Comparison of ENCODE assay signal across 8 cellular contexts in the genomic region with DNA sequence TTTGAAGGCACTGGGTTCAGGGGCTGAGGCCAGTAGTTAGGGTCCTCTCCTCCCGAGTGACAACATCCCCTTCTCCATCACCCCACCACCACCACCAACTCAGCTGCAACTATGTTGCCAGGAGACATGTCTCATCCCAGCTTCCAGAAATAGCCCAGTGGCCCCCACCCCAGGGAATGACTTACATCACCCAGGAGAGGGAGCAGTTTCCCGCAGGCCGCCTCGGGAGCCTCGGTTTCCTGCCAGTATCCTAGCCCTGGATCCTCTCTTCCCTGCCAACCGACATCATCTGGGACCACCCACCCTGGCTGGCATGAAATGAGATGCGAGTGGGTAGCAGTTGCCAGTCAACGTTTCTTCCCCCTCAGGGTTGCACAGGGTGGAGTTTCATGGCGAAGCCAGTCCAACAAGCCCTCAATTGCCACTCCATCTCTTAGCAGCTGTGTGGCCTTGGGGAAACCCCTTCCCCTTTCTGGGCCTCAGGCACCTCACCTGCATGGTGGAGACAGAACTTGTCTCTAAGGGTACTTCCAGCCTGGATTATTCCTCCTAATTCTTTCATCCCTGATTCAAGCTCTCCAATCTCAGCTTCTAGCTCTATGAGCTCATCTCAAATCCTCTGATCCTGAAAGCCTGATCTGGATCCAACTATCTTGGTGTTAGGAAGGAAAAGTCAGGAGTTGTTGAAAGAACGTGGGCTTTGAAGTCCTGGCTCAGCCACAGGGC. TPM values are rescaled to one million over a fixed set of nuclear protein-coding genes. Genes with fewer than 3 reads are reported as not detected.
DNase-seq lines count a peak whose midpoint lies in the region; ATAC-seq and TF ChIP-seq lines count a peak whose summit lies in the region.

No MANE protein-coding gene starts in this region.

- TF ChIP-seq EP300 in Ishikawa (IDR thresholded peaks at IDR 0.05; ENCODE audit: borderline replicate concordance), result no peak

- H3K36me3 Mint-ChIP-seq in CD4-positive, alpha-beta T cell (ENCODE audit: low read depth), result peaks cover 7% of the 10 kb centered on the region
- peaks cover 3% of the 10 kb centered on the region for H3K36me3 Mint-ChIP-seq in activated naive CD8-positive, alpha-beta T cell treated with anti-CD3 and anti-CD28 coated beads, Interleukin-2, amount 10 ng/mL, durations not matched to agents 7 days and 5 days

- no peak for ATAC-seq in CD4-positive, alpha-beta T cell (ENCODE audit: poor library complexity)
- ATAC-seq in activated naive CD8-positive, alpha-beta T cell treated with anti-CD3 and anti-CD28 coated beads, Interleukin-2, amount 10 ng/mL, durations not matched to agents 7 days and 5 days (ENCODE audit: low read depth), result no peak
- no peak for ATAC-seq in left cardiac atrium
- peak in 3 of 4 donors; percentile 8 to 30 (median 15) for ATAC-seq in psoas muscle
- ATAC-seq in HG03025 (IDR thresholded peaks at IDR 0.05; ENCODE audit: low FRiP score, unreplicated experiment), result no peak
- no peak for ATAC-seq in GM21447 (IDR thresholded peaks at IDR 0.05; ENCODE audit: unreplicated experiment)

- intact Hi-C loops in CD4-positive, alpha-beta T cell (cut with DNase I, micrococcal nuclease), result no loop called here
- intact Hi-C loops in left cardiac atrium (cut with DNase I) (loop anchor here in 1 of 2 donors (5.0 kb wide), 1 partner anchor 46 kb away; no protein-coding TSS in a partner anchor), psoas muscle (cut with DNase I) (loop anchor here (2.0 to 5.0 kb wide), 4 partner anchors 32 to 76 kb away; no protein-coding TSS in a partner anchor)

- no peak for DNase-seq in CD4-positive, alpha-beta T cell
- no peak for DNase-seq in activated naive CD8-positive, alpha-beta T cell treated with anti-CD3 and anti-CD28 coated beads, Interleukin-2, amount 10 ng/mL, durations not matched to agents 7 days and 5 days
- DNase-seq in left cardiac atrium (peak; percentile 85), psoas muscle (peak; percentile 81 to 87), NCI-H1436 treated with DMSO at 0.1 percent for 48 hours (lab: John Stamatoyannopoulos, UW) (no peak)

- POLR2A ChIA-PET in CD4-positive, alpha-beta T cell (lab: Charles Lee), result interaction anchor here (0.7 to 1.4 kb wide), 4 partner anchors 22 to 56 kb away, joined by 3 to 5 read pairs (median 3); partner anchors contain the start of genes PAFAH1B3 and PRR19
- POLR2A ChIA-PET in activated naive CD8-positive, alpha-beta T cell treated with anti-CD3 and anti-CD28 coated beads, Interleukin-2, amount 10 ng/mL, durations not matched to agents 7 days and 5 days (lab: Charles Lee), result interaction anchor here (6.2 to 6.9 kb wide), 3 partner anchors 24 to 46 kb away, joined by 32 to 73 read pairs (median 63); partner anchors contain the start of gene CIC

- H3K9me3 Mint-ChIP-seq in CD4-positive, alpha-beta T cell, result no peaks in the 10 kb centered on the region
- no peaks in the 10 kb centered on the region for H3K9me3 Mint-ChIP-seq in activated naive CD8-positive, alpha-beta T cell treated with anti-CD3 and anti-CD28 coated beads, Interleukin-2, amount 10 ng/mL, durations not matched to agents 7 days and 5 days

- no peaks in the 10 kb centered on the region for H3K9me3 ChIP-seq in CD4-positive, alpha-beta T cell (ENCODE audit: control insufficient read depth, low read length)
- H3K9me3 ChIP-seq in psoas muscle, result no peaks in the 10 kb centered on the region

- H3K27ac ChIP-seq in CD4-positive, alpha-beta T cell (ENCODE audit: low read depth, low read length), result no peak overlapping the region
- peak overlapping the region; percentile 27 for H3K27ac ChIP-seq in psoas muscle

- H3K36me3 ChIP-seq in psoas muscle (ENCODE audit: insufficient read depth in 1 of 2, low read depth in 1 of 2), result no peaks in the 10 kb centered on the region

- H3K4me3 Mint-ChIP-seq in CD4-positive, alpha-beta T cell, result peak overlapping the region; percentile 63
- no peak overlapping the region for H3K4me3 Mint-ChIP-seq in activated naive CD8-positive, alpha-beta T cell treated with anti-CD3 and anti-CD28 coated beads, Interleukin-2, amount 10 ng/mL, durations not matched to agents 7 days and 5 days

- H3K4me3 ChIP-seq in psoas muscle, result no peak overlapping the region

- H3K4me1 ChIP-seq in psoas muscle, result peaks cover 30% of the 10 kb centered on the region

- no peaks in the 10 kb centered on the region for H3K27me3 Mint-ChIP-seq in CD4-positive, alpha-beta T cell
- H3K27me3 Mint-ChIP-seq in activated naive CD8-positive, alpha-beta T cell treated with anti-CD3 and anti-CD28 coated beads, Interleukin-2, amount 10 ng/mL, durations not matched to agents 7 days and 5 days, result no peaks in the 10 kb centered on the region

- 9 to 17% (median 11%) methylated on average over 9 to 10 of the region's 10 CpGs for WGBS in psoas muscle, 3 donors

- peak overlapping the region; percentile 43 for H3K27ac Mint-ChIP-seq in CD4-positive, alpha-beta T cell
- peak overlapping the region; percentile 71 for H3K27ac Mint-ChIP-seq in activated naive CD8-positive, alpha-beta T cell treated with anti-CD3 and anti-CD28 coated beads, Interleukin-2, amount 10 ng/mL, durations not matched to agents 7 days and 5 days

- peak; percentile 31; the same call in 1 of the 2 replicates for TF ChIP-seq RAD21 in Ishikawa (IDR thresholded peaks at IDR 0.05; ENCODE audit: low read depth)

- TF ChIP-seq CTCF in CD4-positive, alpha-beta T cell (IDR thresholded peaks at IDR 0.05), result no peak
- TF ChIP-seq CTCF in psoas muscle (IDR thresholded peaks at IDR 0.05), result peak; percentile 58

- CTCF ChIA-PET in CD4-positive, alpha-beta T cell (lab: Charles Lee), result interaction anchor here (0.6 to 3.3 kb wide), 4 partner anchors 24 to 114 kb away, joined by 3 to 30 read pairs (median 8); no protein-coding TSS in a partner anchor

- H3K27me3 ChIP-seq in CD4-positive, alpha-beta T cell (ENCODE audit: control insufficient read depth, insufficient read depth, low read length), result no peaks in the 10 kb centered on the region
- no peaks in the 10 kb centered on the region for H3K27me3 ChIP-seq in psoas muscle (ENCODE audit: insufficient read depth in 3 of 3, low read length in 2 of 3)

- peaks cover 39% of the 10 kb centered on the region for H3K4me1 Mint-ChIP-seq in CD4-positive, alpha-beta T cell (ENCODE audit: low read depth)
- peaks cover 27% of the 10 kb centered on the region for H3K4me1 Mint-ChIP-seq in activated naive CD8-positive, alpha-beta T cell treated with anti-CD3 and anti-CD28 coated beads, Interleukin-2, amount 10 ng/mL, durations not matched to agents 7 days and 5 days

TF ChIP-seq in Ishikawa, 13 proteins besides CTCF, POLR2A, EP300 and RAD21 (continues in another document):
- TF ChIP-seq CEBPB (IDR thresholded peaks at IDR 0.05), result no peak
- TF ChIP-seq NFIC (IDR thresholded peaks at IDR 0.05), result no peak
- no peak for TF ChIP-seq FOXM1 (IDR thresholded peaks at IDR 0.05; ENCODE audit: borderline replicate concordance, low read depth)
- TF ChIP-seq CREB1 (IDR thresholded peaks at IDR 0.05; ENCODE audit: low read depth), result no peak
- no peak for TF ChIP-seq EGR1 (IDR thresholded peaks at IDR 0.05)
- no peak for TF ChIP-seq TEAD4 (IDR thresholded peaks at IDR 0.05)

RNA-seq across cellular contexts. Expression of gene GSK3A, which starts 3.9 kb away (rescaled TPM):
- total RNA-seq in CD4-positive, alpha-beta T cell, result 10 to 100 TPM; 13.6 to 13.9 TPM
- total RNA-seq in activated naive CD8-positive, alpha-beta T cell treated with anti-CD3 and anti-CD28 coated beads, Interleukin-2, amount 10 ng/mL, durations not matched to agents 7 days and 5 days, result 10 to 100 TPM; 41.0 to 42.2 TPM
- total RNA-seq in left cardiac atrium (10 to 100 TPM; 31.7 to 34.4 TPM), psoas muscle (10 to 100 TPM; 48.7 to 64.8 (median 58.1) TPM)
- polyA plus RNA-seq in psoas muscle, result 100 to 1,000 TPM in 1 of 3 donors, 10 to 100 TPM in 2; 70.1 to 117 (median 81.1) TPM

RNA-seq across cellular contexts. Expression of gene ERF, which starts 8.6 kb away (rescaled TPM):
- total RNA-seq in CD4-positive, alpha-beta T cell, result 100 to 1,000 TPM; 105 to 113 TPM
- 10 to 100 TPM; 51.1 to 57.5 TPM for total RNA-seq in activated naive CD8-positive, alpha-beta T cell treated with anti-CD3 and anti-CD28 coated beads, Interleukin-2, amount 10 ng/mL, durations not matched to agents 7 days and 5 days
- total RNA-seq in left cardiac atrium, result 10 to 100 TPM; 37.9 to 50.6 TPM
- 10 to 100 TPM; 10.0 to 13.5 (median 11.8) TPM for total RNA-seq in psoas muscle
- 10 to 100 TPM in 2 of 3 donors, 1 to 10 TPM in 1; 7.1 to 11.7 (median 11.4) TPM for polyA plus RNA-seq in psoas muscle

RNA-seq across cellular contexts. Expression of gene CIC, which starts 22.7 kb away (rescaled TPM):
- total RNA-seq in CD4-positive, alpha-beta T cell, result 100 to 1,000 TPM; 114 to 119 TPM
- 10 to 100 TPM; 84.4 to 92.2 TPM for total RNA-seq in activated naive CD8-positive, alpha-beta T cell treated with anti-CD3 and anti-CD28 coated beads, Interleukin-2, amount 10 ng/mL, durations not matched to agents 7 days and 5 days
- 10 to 100 TPM; 34.7 to 42.1 TPM for total RNA-seq in left cardiac atrium
- 10 to 100 TPM; 28.8 to 55.0 (median 44.2) TPM for total RNA-seq in psoas muscle
- 10 to 100 TPM; 17.1 to 39.3 (median 18.1) TPM for polyA plus RNA-seq in psoas muscle

RNA-seq across cellular contexts. Expression of gene ZNF526, which starts 26.2 kb away (rescaled TPM):
- 1 to 10 TPM; 5.0 to 6.2 TPM for total RNA-seq in CD4-positive, alpha-beta T cell
- 10 to 100 TPM; 19.6 to 20.6 TPM for total RNA-seq in activated naive CD8-positive, alpha-beta T cell treated with anti-CD3 and anti-CD28 coated beads, Interleukin-2, amount 10 ng/mL, durations not matched to agents 7 days and 5 days
- total RNA-seq in left cardiac atrium (1 to 10 TPM; 5.1 to 6.6 TPM), psoas muscle (1 to 10 TPM; 4.2 to 7.9 (median 6.0) TPM)
- 1 to 10 TPM; 3.4 to 7.4 (median 5.0) TPM for polyA plus RNA-seq in psoas muscle

RNA-seq across cellular contexts. Expression of gene DEDD2, which starts 28.8 kb away (rescaled TPM):
- total RNA-seq in CD4-positive, alpha-beta T cell, result 100 to 1,000 TPM in 1 of 2 experiments, 10 to 100 TPM in 1; 96.5 to 103 TPM
- total RNA-seq in activated naive CD8-positive, alpha-beta T cell treated with anti-CD3 and anti-CD28 coated beads, Interleukin-2, amount 10 ng/mL, durations not matched to agents 7 days and 5 days, result 10 to 100 TPM; 41.3 to 42.2 TPM
- total RNA-seq in left cardiac atrium (10 to 100 TPM; 10.7 to 17.6 TPM), psoas muscle (10 to 100 TPM in 3 of 4 donors, 1 to 10 TPM in 1; 8.8 to 22.5 (median 11.6) TPM)
- polyA plus RNA-seq in psoas muscle, result 10 to 100 TPM; 11.6 to 26.1 (median 20.5) TPM

Comparison
In these comparisons a context has a peak if more than half of its experiments do, and no peak if none do; other contexts are left out.
1. ATAC-seq: peak in psoas muscle (3 of 4); none in CD4-positive, alpha-beta T cell (single experiment), activated naive CD8-positive, alpha-beta T cell treated with anti-CD3 and anti-CD28 coated beads, Interleukin-2, amount 10 ng/mL, durations not matched to agents 7 days and 5 days (single experiment), left cardiac atrium (0 of 2), HG03025 (single experiment) and GM21447 (single experiment).
2. DNase-seq: peak in left cardiac atrium (single experiment) and psoas muscle (2 of 2); none in CD4-positive, alpha-beta T cell (0 of 10), activated naive CD8-positive, alpha-beta T cell treated with anti-CD3 and anti-CD28 coated beads, Interleukin-2, amount 10 ng/mL, durations not matched to agents 7 days and 5 days (single experiment) and NCI-H1436 treated with DMSO at 0.1 percent for 48 hours (single experiment).
3. intact Hi-C loops: an anchor here in psoas muscle (2.0 to 5.0 kb wide); none called in CD4-positive, alpha-beta T cell.